In genomic region chr2:127392133-127392827, GRCh38 we compare ENCODE assay signal across 3 cellular contexts.
TF ChIP-seq lines count a peak whose summit lies in the region.

No MANE protein-coding gene starts in this region.

TF ChIP-seq in A549, 52 proteins besides CTCF, POLR2A, EP300 and RAD21 (continued from another document):
- no peak for TF ChIP-seq HOXA7 (CRISPR knock-in tag; IDR thresholded peaks at IDR 0.05)

TF ChIP-seq in SK-N-SH, 30 proteins besides CTCF, POLR2A, EP300 and RAD21:
- TF ChIP-seq MAX (IDR thresholded peaks at IDR 0.05; ENCODE audit: low read depth) (no peak), USF2 (IDR thresholded peaks at IDR 0.05; ENCODE audit: borderline replicate concordance, low read depth, low read length) (no peak), RFX5 (IDR thresholded peaks at IDR 0.05; ENCODE audit: low read length) (no peak), JUND (IDR thresholded peaks at IDR 0.05) (no peak), CHD2 (IDR thresholded peaks at IDR 0.05; ENCODE audit: low read length, partially characterized antibody) (no peak), SIN3A (IDR thresholded peaks at IDR 0.05; ENCODE audit: borderline replicate concordance, low read depth, low read length) (no peak), IRF3 (IDR thresholded peaks at IDR 0.05; ENCODE audit: low read depth, low read length) (no peak), REST (IDR thresholded peaks at IDR 0.05; ENCODE audit: low read depth, low read length) (no peak), SMC3 (IDR thresholded peaks at IDR 0.05; ENCODE audit: low read depth, low read length) (no peak), TEAD4 (IDR thresholded peaks at IDR 0.05; ENCODE audit: borderline replicate concordance, insufficient read depth) (no peak), MXI1 (IDR thresholded peaks at IDR 0.05; ENCODE audit: low read depth, low read length) (no peak), YY1 (IDR thresholded peaks at IDR 0.05; ENCODE audit: low read depth) (no peak), NFIC (IDR thresholded peaks at IDR 0.05; ENCODE audit: borderline replicate concordance) (no peak), EZH2phosphoT487 (IDR thresholded peaks at IDR 0.05; ENCODE audit: borderline replicate concordance, low read depth) (no peak), GATA2 (CRISPR knock-in tag; IDR thresholded peaks at IDR 0.05) (no peak), ELF1 (IDR thresholded peaks at IDR 0.05) (no peak), TCF12 (IDR thresholded peaks at IDR 0.05) (no peak), NRF1 (IDR thresholded peaks at IDR 0.05; ENCODE audit: low read depth, low read length) (no peak), MEF2A (IDR thresholded peaks at IDR 0.05; ENCODE audit: borderline replicate concordance, low read depth) (no peak)

TF ChIP-seq in SK-N-SH treated with all-trans-retinoic acid at 6 μM for 48 hours, 23 proteins besides CTCF, POLR2A, EP300 and RAD21 (continued from another document):
- no peak for TF ChIP-seq ZNF70 (CRISPR knock-in tag; IDR thresholded peaks at IDR 0.05)
